8 cellular contexts compared by ENCODE assay signal in genomic region chr4:2800691-2801596, GRCh38. TPM values are rescaled to one million over a fixed set of nuclear protein-coding genes. Genes with fewer than 3 reads are reported as not detected.
DNase-seq lines count a peak whose midpoint lies in the region; ATAC-seq, FAIRE-seq and TF ChIP-seq lines count a peak whose summit lies in the region.

No MANE protein-coding gene starts in this region.

- 64% methylated on average over 22 of the region's 29 CpGs for WGBS in A549 (ENCODE audit: missing lambda C conversion rate)
- WGBS in GM12878 (ENCODE audit: insufficient coverage, insufficient replicate concordance, low lambda C conversion rate, missing lambda C conversion rate), result 16% methylated on average over 25 of the region's 29 CpGs

- H3K79me2 ChIP-seq in GM12878 (ENCODE audit: control insufficient read depth, insufficient read depth, low read length), result peaks cover 41% of the 10 kb centered on the region

- H4K20me1 ChIP-seq in GM12878 (ENCODE audit: control insufficient read depth, insufficient read depth), result no peaks in the 10 kb centered on the region

- SMC1A ChIA-PET in GM12878 (lab: Charles Lee; ENCODE audit: uncharacterized antibody, unreplicated experiment), result interaction anchor here (0.9 to 6.2 kb wide), 10 partner anchors 9 to 135 kb away, joined by 3 to 49 read pairs (median 4); no protein-coding TSS in a partner anchor

- H3K4me3 ChIP-seq in A549 (no peak overlapping the region), NB4 (ENCODE audit: low read depth, low read length) (no peak overlapping the region), GM12878 (peak overlapping the region; percentile 77)

- no peak for TF ChIP-seq EP300 in A549 (IDR thresholded peaks at IDR 0.05)
- TF ChIP-seq EP300 in GM12878 (IDR thresholded peaks at IDR 0.05; ENCODE audit: borderline replicate concordance in 1 of 2, control insufficient read depth in 1 of 2, low read depth in 2 of 2, low read length in 2 of 2), result 0 out of 4 replicates have a peak, but pooled peaks of 1 of the 2 experiments have one; percentile 43

- H3K27ac ChIP-seq in A549, result peak overlapping the region in 1 of 2 experiments; percentile 88; a peak in 3 of 6 replicates
- H3K27ac ChIP-seq in GM12878 (ENCODE audit: control insufficient read depth, insufficient read depth), result peak overlapping the region; percentile 82

- TF ChIP-seq RAD21 in A549 (conservative IDR thresholded peaks at IDR 0.05 in 1 of 2, IDR thresholded peaks at IDR 0.05 in 1 of 2) (no peak), GM12878 (IDR thresholded peaks at IDR 0.05; ENCODE audit: insufficient read depth, low read depth, low read length) (no peak)

- H3K4me1 ChIP-seq in A549 (peaks cover 48% of the 10 kb centered on the region), GM12878 (ENCODE audit: control insufficient read depth, insufficient read depth, low read length) (peaks cover 62% of the 10 kb centered on the region)

- no peaks in the 10 kb centered on the region; a peak in 2 of 4 replicates for H3K36me3 ChIP-seq in GM12878 (ENCODE audit: control insufficient read depth in 2 of 2, insufficient read depth in 2 of 2, low read length in 1 of 2)

- TF ChIP-seq POLR2A in A549 (IDR thresholded peaks at IDR 0.05; ENCODE audit: low read length), result no peak
- TF ChIP-seq POLR2A in NB4 (IDR thresholded peaks at IDR 0.05; ENCODE audit: extremely low read depth, insufficient read length), result no peak
- no peak for TF ChIP-seq POLR2A in GM12878 (IDR thresholded peaks at IDR 0.05; ENCODE audit: low read depth, low read length)

- TF ChIP-seq CTCF in A549 (IDR thresholded peaks at IDR 0.05), result no peak
- no peak for TF ChIP-seq CTCF in NB4 (IDR thresholded peaks at IDR 0.05; ENCODE audit: low read depth, low read length)
- no peak for TF ChIP-seq CTCF in GM12878 (IDR thresholded peaks at IDR 0.05 in 2 of 3, conservative IDR thresholded peaks at IDR 0.05 in 1 of 3; ENCODE audit: control insufficient read depth in 2 of 3, extremely low read depth in 1 of 3, insufficient read depth in 1 of 3, low read depth in 3 of 3, low read length in 3 of 3)

- H2AFZ ChIP-seq in GM12878 (ENCODE audit: control insufficient read depth, low read depth, low read length), result no peak overlapping the region; the same call in 1 of the 2 replicates

- H3K9ac ChIP-seq in GM12878 (ENCODE audit: control insufficient read depth, insufficient read depth, low read length), result peak overlapping the region; percentile 53

- no peaks in the 10 kb centered on the region for H3K9me3 ChIP-seq in A549
- H3K9me3 ChIP-seq in GM12878 (replicated peaks; ENCODE audit: control insufficient read depth, insufficient read depth, low read length), result no peaks in the 10 kb centered on the region

- peak overlapping the region; percentile 47 for H3K4me2 ChIP-seq in A549
- peak overlapping the region; percentile 60 for H3K4me2 ChIP-seq in GM12878 (ENCODE audit: control insufficient read depth, insufficient read depth)

- CTCF ChIA-PET in A549 (lab: Yijun Ruan, JAX) (interaction anchor here (1.0 kb wide), 1 partner anchor 35 kb away, joined by 3 read pairs; no protein-coding TSS in a partner anchor), GM12878 (lab: Yijun Ruan, JAX) (interaction anchor here (0.6 to 4.5 kb wide), 9 partner anchors 14 to 128 kb away, joined by 3 to 17 read pairs (median 4); no protein-coding TSS in a partner anchor)

- ATAC-seq in A549 (peak in 1 of 2 experiments; percentile 2; a peak in 2 of 6 replicates), GM18909 (IDR thresholded peaks at IDR 0.05; ENCODE audit: poor library complexity, unreplicated experiment) (peak; percentile 41), GM12878 (peak; percentile 78), GM19455 (IDR thresholded peaks at IDR 0.05; ENCODE audit: unreplicated experiment) (no peak)

- POLR2A ChIA-PET in A549 (lab: Yijun Ruan, JAX), result no interaction called here
- POLR2A ChIA-PET in GM12878 (lab: Charles Lee), result interaction anchor here (0.6 to 6.7 kb wide), 8 partner anchors 9 to 135 kb away, joined by 3 to 57 read pairs (median 6); partner anchors contain the start of gene SH3BP2

- no TSS peak for BruUV-seq in GM12878 (replicated peaks; lab: Mats Ljungman, UMichigan)

- RAD21 ChIA-PET in GM12878 (lab: Charles Lee; ENCODE audit: unreplicated experiment), result interaction anchor here (0.9 to 5.4 kb wide), 9 partner anchors 11 to 153 kb away, joined by 3 to 43 read pairs (median 4); no protein-coding TSS in a partner anchor

- intact Hi-C loops in GM12878 (cut with micrococcal nuclease; ENCODE audit: unreplicated experiment), result loop anchor here (1.0 kb wide), 1 partner anchor 11 kb away; no protein-coding TSS in a partner anchor

- in situ Hi-C loops in GM12878 (cut with MboI), result no loop called here

- no peaks in the 10 kb centered on the region for H3K27me3 ChIP-seq in GM12878 (replicated peaks in 1 of 2; ENCODE audit: control insufficient read depth in 2 of 2, insufficient read depth in 2 of 2, low read length in 1 of 2)

- FAIRE-seq in A549 (lab: Jason Lieb, UNC) (no peak), GM12878 (lab: Jason Lieb, UNC) (peak; percentile 81)

- DNase-seq in A549 (ENCODE audit: low read depth in 1 of 2, low spot score in 1 of 2) (no peak), NB4 (ENCODE audit: low read depth) (peak; percentile 96), GM12878 (ENCODE audit: low read depth, low spot score) (peak; percentile 41), islet precursor cell (peak; percentile 89), smooth muscle cell of the brain vasculature (ENCODE audit: low read depth, low spot score) (peak; percentile 87), kidney tubule cell (ENCODE audit: low spot score) (no peak)

RNA-seq across cellular contexts. Expression of gene SH3BP2, which starts 8.1 kb away (rescaled TPM):
- polyA plus RNA-seq in A549 (2011; rRNA removed) (6.0 and 7.1 TPM in 2 replicates), A549 (2017; fragmentation: RNase III; extraction: RNeasy Plus Mini Kit Qiagen cat#74134 plus additional on column Dnase treatment) (3.3 to 5.1 TPM (median 4.4 TPM) in 3 replicates), GM12878 (2011; rRNA removed) (18.0 and 37.1 TPM in 2 replicates), GM12878 (2014; fragmentation: Illumina TruSeq; extraction: Trizol) (7.8 and 18.3 TPM in 2 replicates), GM12878 (2014; fragmentation: Nextera tagmentation; extraction: Ambion mirVana) (1 to 10 TPM; 1.1 TPM), GM12878 (2014; rRNA removed) (54.7 and 57.8 TPM in 2 replicates), GM12878 (2016; fragmentation: Nextera tagmentation; extraction: Ambion mirVana) (10 to 100 TPM; 23.0 to 24.8 TPM)
- 3.6 and 4.0 TPM in 2 replicates for polyA plus RNA-seq in A549 (2012; cell fraction: cytosol; rRNA removed)
- 20.6 and 22.1 TPM in 2 replicates for polyA plus RNA-seq in A549 (2012; cell fraction: nucleus; rRNA removed)
- 13.7 and 18.5 TPM in 2 replicates for polyA minus RNA-seq in A549 (2011; rRNA and poly(A)+ RNA removed)
- 275 and 349 TPM in 2 replicates for total RNA-seq in GM12878 (2013; cell fraction: nucleolus; rRNA removed)
- total RNA-seq in GM12878 (2014; rRNA removed) (35.5 and 40.9 TPM in 2 replicates), GM12878 (2014; rRNA removed; fragmentation: Illumina TruSeq; extraction: Trizol) (17.5 and 19.0 TPM in 2 replicates), GM12878 (2021) (51.1 and 61.8 TPM in 2 replicates)
- 9.0 TPM for polyA plus RNA-seq in GM12878 (2011; ENCODE audit: low read depth)
- 35.7 and 42.6 TPM in 2 replicates for polyA plus RNA-seq in GM12878 (2011; cell fraction: cytosol; rRNA removed)
- polyA plus RNA-seq in GM12878 (2011; cell fraction: nucleus; rRNA removed), result 270 and 290 TPM in 2 replicates
- polyA plus RNA-seq in GM12878 (2012), result 30.0 and 35.3 TPM in 2 replicates
- polyA minus RNA-seq in GM12878 (2011; rRNA and poly(A)+ RNA removed), result 72.7 and 138 TPM in 2 replicates
- 8.9 and 18.7 TPM in 2 replicates for polyA minus RNA-seq in GM12878 (2011; cell fraction: cytosol; rRNA and poly(A)+ RNA removed)
- 47.3 and 86.5 TPM in 2 replicates for polyA minus RNA-seq in GM12878 (2011; cell fraction: nucleus; rRNA and poly(A)+ RNA removed)

RNA-seq across cellular contexts. Expression of gene ADD1, which starts 42.7 kb away (rescaled TPM):
- 59.7 and 78.6 TPM in 2 replicates for polyA plus RNA-seq in A549 (2011; rRNA removed)
- 83.5 and 88.0 TPM in 2 replicates for polyA plus RNA-seq in A549 (2012; cell fraction: cytosol; rRNA removed)
- 176 and 217 TPM in 2 replicates for polyA plus RNA-seq in A549 (2012; cell fraction: nucleus; rRNA removed)
- 60.3 to 69.5 TPM (median 62.9 TPM) in 3 replicates for polyA plus RNA-seq in A549 (2017; fragmentation: RNase III; extraction: RNeasy Plus Mini Kit Qiagen cat#74134 plus additional on column Dnase treatment)
- 41.2 and 51.2 TPM in 2 replicates for polyA minus RNA-seq in A549 (2011; rRNA and poly(A)+ RNA removed)
- 321 and 355 TPM in 2 replicates for total RNA-seq in GM12878 (2013; cell fraction: nucleolus; rRNA removed)
- 128 and 136 TPM in 2 replicates for total RNA-seq in GM12878 (2014; rRNA removed)
- 65.6 and 70.1 TPM in 2 replicates for total RNA-seq in GM12878 (2014; rRNA removed; fragmentation: Illumina TruSeq; extraction: Trizol)
- total RNA-seq in GM12878 (2021), result 182 and 183 TPM in 2 replicates
- 61.6 TPM for polyA plus RNA-seq in GM12878 (2011; ENCODE audit: low read depth)
- polyA plus RNA-seq in GM12878 (2011; rRNA removed), result 75.4 and 93.5 TPM in 2 replicates
- 103 and 152 TPM in 2 replicates for polyA plus RNA-seq in GM12878 (2011; cell fraction: cytosol; rRNA removed)
- 199 and 226 TPM in 2 replicates for polyA plus RNA-seq in GM12878 (2011; cell fraction: nucleus; rRNA removed)
- polyA plus RNA-seq in GM12878 (2012), result 119 and 148 TPM in 2 replicates
- 97.2 and 107 TPM in 2 replicates for polyA plus RNA-seq in GM12878 (2014; fragmentation: Illumina TruSeq; extraction: Trizol)
- polyA plus RNA-seq in GM12878 (2014; fragmentation: Nextera tagmentation; extraction: Ambion mirVana), result 10 to 100 TPM; 21.6 to 50.2 TPM
- polyA plus RNA-seq in GM12878 (2014; rRNA removed), result 113 and 126 TPM in 2 replicates
- 100 to 1,000 TPM; 113 to 116 TPM for polyA plus RNA-seq in GM12878 (2016; fragmentation: Nextera tagmentation; extraction: Ambion mirVana)
- 79.6 and 95.6 TPM in 2 replicates for polyA minus RNA-seq in GM12878 (2011; rRNA and poly(A)+ RNA removed)
- polyA minus RNA-seq in GM12878 (2011; cell fraction: cytosol; rRNA and poly(A)+ RNA removed), result 36.4 and 43.2 TPM in 2 replicates
- polyA minus RNA-seq in GM12878 (2011; cell fraction: nucleus; rRNA and poly(A)+ RNA removed), result 57.1 and 78.0 TPM in 2 replicates

RNA-seq across cellular contexts. Expression of gene TNIP2, which starts 44.8 kb away (rescaled TPM):
- 17.3 and 20.0 TPM in 2 replicates for polyA plus RNA-seq in A549 (2011; rRNA removed)
- polyA plus RNA-seq in A549 (2012; cell fraction: cytosol; rRNA removed), result 40.9 and 41.7 TPM in 2 replicates
- 62.1 and 67.4 TPM in 2 replicates for polyA plus RNA-seq in A549 (2012; cell fraction: nucleus; rRNA removed)
- 24.0 to 28.1 TPM (median 27.9 TPM) in 3 replicates for polyA plus RNA-seq in A549 (2017; fragmentation: RNase III; extraction: RNeasy Plus Mini Kit Qiagen cat#74134 plus additional on column Dnase treatment)
- polyA minus RNA-seq in A549 (2011; rRNA and poly(A)+ RNA removed), result 9.0 and 11.3 TPM in 2 replicates
- 48.2 and 58.3 TPM in 2 replicates for total RNA-seq in GM12878 (2013; cell fraction: nucleolus; rRNA removed)
- 55.0 and 59.8 TPM in 2 replicates for total RNA-seq in GM12878 (2014; rRNA removed)
- 29.1 and 29.8 TPM in 2 replicates for total RNA-seq in GM12878 (2014; rRNA removed; fragmentation: Illumina TruSeq; extraction: Trizol)
- total RNA-seq in GM12878 (2021), result 62.9 and 64.8 TPM in 2 replicates
- 29.9 TPM for polyA plus RNA-seq in GM12878 (2011; ENCODE audit: low read depth)
- 27.9 and 42.0 TPM in 2 replicates for polyA plus RNA-seq in GM12878 (2011; rRNA removed)
- polyA plus RNA-seq in GM12878 (2011; cell fraction: cytosol; rRNA removed), result 41.0 and 63.7 TPM in 2 replicates
- 126 and 142 TPM in 2 replicates for polyA plus RNA-seq in GM12878 (2011; cell fraction: nucleus; rRNA removed)
- polyA plus RNA-seq in GM12878 (2012), result 48.8 and 57.0 TPM in 2 replicates
- polyA plus RNA-seq in GM12878 (2014; fragmentation: Illumina TruSeq; extraction: Trizol), result 7.1 and 21.4 TPM in 2 replicates
- 1 to 10 TPM; 1.4 to 3.4 TPM for polyA plus RNA-seq in GM12878 (2014; fragmentation: Nextera tagmentation; extraction: Ambion mirVana)
- polyA plus RNA-seq in GM12878 (2014; rRNA removed), result 64.9 and 68.5 TPM in 2 replicates
- polyA plus RNA-seq in GM12878 (2016; fragmentation: Nextera tagmentation; extraction: Ambion mirVana), result 10 to 100 TPM; 49.1 to 59.0 TPM
- polyA minus RNA-seq in GM12878 (2011; rRNA and poly(A)+ RNA removed), result 19.1 and 31.1 TPM in 2 replicates
- 13.6 and 13.8 TPM in 2 replicates for polyA minus RNA-seq in GM12878 (2011; cell fraction: cytosol; rRNA and poly(A)+ RNA removed)
- 17.2 and 30.8 TPM in 2 replicates for polyA minus RNA-seq in GM12878 (2011; cell fraction: nucleus; rRNA and poly(A)+ RNA removed)

Comparison
In these comparisons a context has a peak if more than half of its experiments do, and no peak if none do; other contexts are left out.
1. DNase-seq: peak in NB4 (single experiment), GM12878 (single experiment), islet precursor cell (single experiment) and smooth muscle cell of the brain vasculature (single experiment); none in A549 (0 of 2) and kidney tubule cell (single experiment).
2. Of the 24 proteins assayed by ChIP-seq in both GM12878 and A549: peak only in GM12878: BCL3, BHLHE40 and JUNB; only in A549: none; in both: none; in neither: 20; mixed calls (peak in some experiments, not most) for 1.